8 cellular contexts compared by ENCODE assay signal in genomic region chr15:45205192-45205591, GRCh38. TPM values are rescaled to one million over a fixed set of nuclear protein-coding genes. Genes with fewer than 3 reads are reported as not detected.
DNase-seq lines count a peak whose midpoint lies in the region; ATAC-seq and TF ChIP-seq lines count a peak whose summit lies in the region.

No MANE protein-coding gene starts in this region.

- peak; percentile 50 to 71 (median 55) for DNase-seq in CD4-positive, alpha-beta memory T cell
- DNase-seq in HCEC 1CT (peak; percentile 70), NCI-H524 treated with DMSO at 0.1 percent for 48 hours (lab: John Stamatoyannopoulos, UW) (peak; percentile 49), endothelial cell (ENCODE audit: low spot score) (peak; percentile 76), neural progenitor cell (ENCODE audit: low spot score) (peak; percentile 86), cortex of kidney (lab: John Stamatoyannopoulos, UW) (no peak)
- peak; percentile 81 for DNase-seq in activated CD4-positive, alpha-beta memory T cell treated with anti-CD3 and anti-CD28 coated beads for 36 hours

- peak overlapping the region in 3 of 7 donors; percentile 19 to 62 (median 53) for H3K27ac Mint-ChIP-seq in CD4-positive, alpha-beta memory T cell
- H3K27ac Mint-ChIP-seq in activated CD4-positive, alpha-beta memory T cell treated with anti-CD3 and anti-CD28 coated beads for 36 hours = no peak overlapping the region
- no peak overlapping the region for H3K27ac Mint-ChIP-seq in endothelial cell (ENCODE audit: unreplicated experiment)
- no peak overlapping the region for H3K27ac Mint-ChIP-seq in neural progenitor cell

- H3K27ac ChIP-seq in CD4-positive, alpha-beta memory T cell (ENCODE audit: low read depth, low read length) = no peak overlapping the region
- H3K27ac ChIP-seq in neural progenitor cell = no peak overlapping the region

- H3K4me3 Mint-ChIP-seq in CD4-positive, alpha-beta memory T cell = peak overlapping the region in 2 of 8 donors; percentile 44 to 48
- no peak overlapping the region for H3K4me3 Mint-ChIP-seq in activated CD4-positive, alpha-beta memory T cell treated with anti-CD3 and anti-CD28 coated beads for 36 hours
- H3K4me3 Mint-ChIP-seq in endothelial cell (ENCODE audit: unreplicated experiment) (no peak overlapping the region), neural progenitor cell (no peak overlapping the region)

- no peaks in the 10 kb centered on the region for H3K27me3 ChIP-seq in CD4-positive, alpha-beta memory T cell (ENCODE audit: insufficient read depth, low read length)
- peaks cover 9% of the 10 kb centered on the region for H3K27me3 ChIP-seq in neural progenitor cell

- H3K36me3 Mint-ChIP-seq in CD4-positive, alpha-beta memory T cell = no peaks in the 10 kb centered on the region
- H3K36me3 Mint-ChIP-seq in activated CD4-positive, alpha-beta memory T cell treated with anti-CD3 and anti-CD28 coated beads for 36 hours = no peaks in the 10 kb centered on the region
- H3K36me3 Mint-ChIP-seq in endothelial cell (ENCODE audit: low read depth, unreplicated experiment) (no peaks in the 10 kb centered on the region), neural progenitor cell (no peaks in the 10 kb centered on the region)

- no peak for ATAC-seq in GM18867 (IDR thresholded peaks at IDR 0.05; ENCODE audit: unreplicated experiment)

- no peak overlapping the region for H3K9ac ChIP-seq in neural progenitor cell

- POLR2A ChIA-PET in CD4-positive, alpha-beta memory T cell (lab: Charles Lee; ENCODE audit: partially characterized antibody) = interaction anchor here (0.7 to 2.2 kb wide), 3 partner anchors 15 to 74 kb away, joined by 3 to 6 read pairs (median 3); no protein-coding TSS in a partner anchor
- POLR2A ChIA-PET in activated CD4-positive, alpha-beta memory T cell treated with anti-CD3 and anti-CD28 coated beads for 36 hours (lab: Charles Lee) = interaction anchor here (1.2 kb wide), 1 partner anchor 197 kb away, joined by 6 read pairs; a partner anchor contains a TSS

- no peaks in the 10 kb centered on the region for H3K79me2 ChIP-seq in neural progenitor cell (ENCODE audit: low read depth)

- intact Hi-C loops in CD4-positive, alpha-beta memory T cell (cut with micrococcal nuclease) = loop anchor here (1.0 kb wide), 1 partner anchor 194 kb away; no protein-coding TSS in a partner anchor
- intact Hi-C loops in activated CD4-positive, alpha-beta memory T cell treated with anti-CD3 and anti-CD28 coated beads for 36 hours (cut with micrococcal nuclease) = loop anchor here (1.0 kb wide), 3 partner anchors 74 to 251 kb away; a partner anchor contains a TSS

- peaks cover 10% of the 10 kb centered on the region for H3F3A ChIP-seq in neural progenitor cell (ENCODE audit: low read depth)

- CTCF ChIA-PET in CD4-positive, alpha-beta memory T cell (lab: Charles Lee; ENCODE audit: partially characterized antibody) = interaction anchor here (0.8 to 4.1 kb wide), 14 partner anchors 13 to 409 kb away, joined by 3 to 35 read pairs (median 6); partner anchors contain the start of genes BLOC1S6 and SHF
- CTCF ChIA-PET in activated CD4-positive, alpha-beta memory T cell treated with anti-CD3 and anti-CD28 coated beads for 36 hours (lab: Charles Lee) = interaction anchor here (0.7 to 5.5 kb wide), 27 partner anchors 9 to 224 kb away, joined by 3 to 71 read pairs (median 4); partner anchors contain the start of gene SHF

- no peak overlapping the region for H3K4me3 ChIP-seq in CD4-positive, alpha-beta memory T cell (ENCODE audit: low read length in 2 of 2)
- no peak overlapping the region for H3K4me3 ChIP-seq in neural progenitor cell

- peaks cover 8% of the 10 kb centered on the region for H3K4me1 ChIP-seq in CD4-positive, alpha-beta memory T cell (ENCODE audit: insufficient read depth, low read length)
- H3K4me1 ChIP-seq in neural progenitor cell = no peaks in the 10 kb centered on the region

- peaks cover 0 to 7% (median 3%) of the 10 kb centered on the region in 4 donors for H3K4me1 Mint-ChIP-seq in CD4-positive, alpha-beta memory T cell
- H3K4me1 Mint-ChIP-seq in activated CD4-positive, alpha-beta memory T cell treated with anti-CD3 and anti-CD28 coated beads for 36 hours (ENCODE audit: low read depth) = peaks cover 4% of the 10 kb centered on the region
- H3K4me1 Mint-ChIP-seq in endothelial cell (ENCODE audit: unreplicated experiment) (no peaks in the 10 kb centered on the region), neural progenitor cell (no peaks in the 10 kb centered on the region)

- peak overlapping the region; percentile 80 for H2AFZ ChIP-seq in neural progenitor cell (replicated peaks)

- H3K4me2 ChIP-seq in neural progenitor cell = no peak overlapping the region

- H4K20me1 ChIP-seq in neural progenitor cell (ENCODE audit: low read depth) = no peaks in the 10 kb centered on the region

- peaks cover 0 to 2% (median 0%) of the 10 kb centered on the region in 8 donors for H3K9me3 Mint-ChIP-seq in CD4-positive, alpha-beta memory T cell
- H3K9me3 Mint-ChIP-seq in activated CD4-positive, alpha-beta memory T cell treated with anti-CD3 and anti-CD28 coated beads for 36 hours = no peaks in the 10 kb centered on the region
- H3K9me3 Mint-ChIP-seq in endothelial cell (ENCODE audit: unreplicated experiment) = no peaks in the 10 kb centered on the region
- H3K9me3 Mint-ChIP-seq in neural progenitor cell = no peaks in the 10 kb centered on the region

- H3K27me3 Mint-ChIP-seq in CD4-positive, alpha-beta memory T cell = peaks cover 12 to 15% of the 10 kb centered on the region in 2 donors
- H3K27me3 Mint-ChIP-seq in activated CD4-positive, alpha-beta memory T cell treated with anti-CD3 and anti-CD28 coated beads for 36 hours = peaks cover 7% of the 10 kb centered on the region
- H3K27me3 Mint-ChIP-seq in endothelial cell (ENCODE audit: unreplicated experiment) (peaks cover 6% of the 10 kb centered on the region), neural progenitor cell (ENCODE audit: insufficient read depth, low read depth) (peaks cover 4% of the 10 kb centered on the region)

- no peaks in the 10 kb centered on the region for H3K9me3 ChIP-seq in CD4-positive, alpha-beta memory T cell (ENCODE audit: control insufficient read depth in 1 of 2, low read length in 2 of 2)
- H3K9me3 ChIP-seq in neural progenitor cell (ENCODE audit: low read depth) = no peaks in the 10 kb centered on the region

- H3K36me3 ChIP-seq in CD4-positive, alpha-beta memory T cell (ENCODE audit: insufficient read depth, low read length) = no peaks in the 10 kb centered on the region
- H3K36me3 ChIP-seq in neural progenitor cell = no peaks in the 10 kb centered on the region

- TF ChIP-seq CTCF in endothelial cell (IDR thresholded peaks at IDR 0.05; ENCODE audit: unreplicated experiment) = peak; percentile 75
- peak; percentile 92 for TF ChIP-seq CTCF in neural progenitor cell (IDR thresholded peaks at IDR 0.05)

RNA-seq across cellular contexts. Expression of gene SHF, which starts 17.4 kb away (rescaled TPM):
- total RNA-seq in CD4-positive, alpha-beta memory T cell = 1 to 10 TPM; 5.3 to 6.7 TPM
- 1 to 10 TPM in 1 of 2 donors, under 1 TPM in 1; 0.66 to 1.7 TPM for polyA plus RNA-seq in CD4-positive, alpha-beta memory T cell
- 10 to 100 TPM; 11.8 to 12.5 TPM for total RNA-seq in activated CD4-positive, alpha-beta memory T cell treated with anti-CD3 and anti-CD28 coated beads for 36 hours
- total RNA-seq in endothelial cell (ENCODE audit: unreplicated experiment) = 23.0 TPM
- total RNA-seq in neural progenitor cell (ENCODE audit: low replicate concordance) = 32.2 and 53.7 TPM in 2 replicates

RNA-seq across cellular contexts. Expression of gene SLC28A2, which starts 46.8 kb away (rescaled TPM):
- total RNA-seq in CD4-positive, alpha-beta memory T cell = not detected
- not detected for polyA plus RNA-seq in CD4-positive, alpha-beta memory T cell
- total RNA-seq in activated CD4-positive, alpha-beta memory T cell treated with anti-CD3 and anti-CD28 coated beads for 36 hours = not detected
- total RNA-seq in endothelial cell (ENCODE audit: unreplicated experiment) = not detected
- total RNA-seq in neural progenitor cell (ENCODE audit: low replicate concordance) = not detected in 2 replicates
